In the genomic region with DNA sequence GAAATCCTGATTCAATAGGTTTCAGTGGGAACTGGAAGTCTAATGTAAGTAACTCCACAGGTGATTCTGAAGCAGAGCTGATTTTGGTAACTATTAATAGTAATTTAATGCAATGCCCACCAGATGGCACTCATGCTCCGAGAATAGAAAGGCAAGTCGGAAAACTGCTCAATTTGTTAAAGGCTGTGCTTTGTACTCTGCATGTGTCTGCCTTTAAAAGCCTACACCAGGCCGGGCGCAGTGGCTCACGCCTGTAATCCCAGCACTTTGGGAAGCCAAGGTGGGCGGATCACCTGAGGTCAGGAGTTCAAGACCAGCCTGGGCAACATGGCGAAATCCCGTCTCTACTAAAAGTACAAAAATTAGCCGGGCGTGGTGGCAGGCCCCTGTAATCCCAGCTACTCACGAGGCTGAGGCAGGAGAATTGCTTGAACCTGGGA, we compare ENCODE assay signal across 8 cellular contexts.
DNase-seq lines count a peak whose midpoint lies in the region; ATAC-seq, FAIRE-seq and TF ChIP-seq lines count a peak whose summit lies in the region.
"Not testable (repeated sequence)": the region's sequence is repeated elsewhere in the genome, so short reads cannot be mapped to it uniquely, and the experiment has no call there.

No MANE protein-coding gene starts in this region.

- not testable (repeated sequence) for H4K20me1 ChIP-seq in OCI-LY7 (ENCODE audit: insufficient read depth, low read length); keratinocyte (ENCODE audit: control insufficient read depth, extremely low read depth, insufficient read depth, low read length)

- H3K9me3 Mint-ChIP-seq in activated CD8-positive, alpha-beta T cell treated with anti-CD3 and anti-CD28 coated beads, Interleukin-2, amount 10 ng/mL, durations not matched to agents 7 days and 5 days (ENCODE audit: insufficient read depth), result not testable (repeated sequence)

- ATAC-seq in activated CD8-positive, alpha-beta T cell treated with anti-CD3 and anti-CD28 coated beads, Interleukin-2, amount 10 ng/mL, durations not matched to agents 7 days and 5 days, result peak; percentile 53

- H3K9me1 ChIP-seq in keratinocyte (ENCODE audit: control insufficient read depth, extremely low read depth, insufficient read depth, low read length), result not testable (repeated sequence)

- dilution Hi-C loops in keratinocyte (cut with MboI; ENCODE audit: extremely low pct_ligation_motif_present, low sequenced_read_pairs), result loop anchor here (25.0 kb wide), 1 partner anchor 223 kb away; a partner anchor contains a TSS

- H3K4me2 ChIP-seq in OCI-LY7 (ENCODE audit: low read length); keratinocyte (ENCODE audit: control insufficient read depth, extremely low read depth, insufficient read depth, low read depth, low read length): not testable (repeated sequence)

- H3K27me3 ChIP-seq in A673 (replicated peaks; ENCODE audit: insufficient read depth, low read depth, low read length, poor library complexity); keratinocyte (ENCODE audit: control insufficient read depth, extremely low read depth, insufficient read depth, low read length); spleen (replicated peaks in 1 of 7): not testable (repeated sequence)

- H3K9ac ChIP-seq in keratinocyte (ENCODE audit: control insufficient read depth, extremely low read depth, insufficient read depth, low read length), result not testable (repeated sequence)

- not testable (repeated sequence) for H3K36me3 Mint-ChIP-seq in activated CD8-positive, alpha-beta T cell treated with anti-CD3 and anti-CD28 coated beads, Interleukin-2, amount 10 ng/mL, durations not matched to agents 7 days and 5 days (ENCODE audit: low read depth)

- not testable (repeated sequence) for H3K36me3 ChIP-seq in A673 (ENCODE audit: insufficient read depth, low read length, poor library complexity, severe bottlenecking); OCI-LY7 (ENCODE audit: insufficient read depth, low read length); keratinocyte (ENCODE audit: control insufficient read depth in 2 of 2, extremely low read depth in 1 of 2, insufficient read depth in 2 of 2, low read length in 2 of 2); spleen

- not testable (repeated sequence) for H3K79me2 ChIP-seq in OCI-LY7 (ENCODE audit: insufficient read depth, low read depth, low read length); keratinocyte (ENCODE audit: control insufficient read depth, insufficient read depth, low read length)

- 32 to 48% (median 43%) methylated on average over 11 of the region's 11 CpGs for WGBS in spleen, 5 donors

- DNase-seq in A673 (ENCODE audit: low spot score) (peak; percentile 85), GM13976 (ENCODE audit: low spot score) (peak; percentile 46), LoVo (ENCODE audit: low spot score) (peak; percentile 71), OCI-LY7 (ENCODE audit: low spot score) (peak; percentile 82), dedifferentiated amniotic fluid mesenchymal stem cell (ENCODE audit: extremely low spot score) (peak; percentile 71), keratinocyte (ENCODE audit: low read depth, low spot score) (peak; percentile 44), spleen (peak; percentile 71)
- DNase-seq in activated CD8-positive, alpha-beta T cell treated with anti-CD3 and anti-CD28 coated beads, Interleukin-2, amount 10 ng/mL, durations not matched to agents 7 days and 5 days, result peak; percentile 84

- peaks cover 25% of the 10 kb centered on the region for H3K4me1 Mint-ChIP-seq in activated CD8-positive, alpha-beta T cell treated with anti-CD3 and anti-CD28 coated beads, Interleukin-2, amount 10 ng/mL, durations not matched to agents 7 days and 5 days (ENCODE audit: low read depth)

- H3K9me2 ChIP-seq in OCI-LY7 (ENCODE audit: insufficient read depth, low read length), result not testable (repeated sequence)

- not testable (repeated sequence) for H3K9me3 ChIP-seq in A673 (ENCODE audit: low read depth, low read length, poor library complexity, severe bottlenecking); OCI-LY7 (ENCODE audit: low read length); keratinocyte (ENCODE audit: control insufficient read depth, low read depth, low read length); spleen

- H3K27me3 Mint-ChIP-seq in activated CD8-positive, alpha-beta T cell treated with anti-CD3 and anti-CD28 coated beads, Interleukin-2, amount 10 ng/mL, durations not matched to agents 7 days and 5 days (ENCODE audit: low read depth), result peaks cover 14% of the 10 kb centered on the region

- H3K27ac ChIP-seq in A673 (ENCODE audit: low read depth, low read length, poor library complexity, severe bottlenecking); OCI-LY7 (ENCODE audit: low read depth, low read length, poor library complexity, severe bottlenecking); keratinocyte (ENCODE audit: control insufficient read depth, insufficient read depth, low read length); spleen: not testable (repeated sequence)

- not testable (repeated sequence) for H3K4me1 ChIP-seq in A673 (ENCODE audit: insufficient read depth, low read length, poor library complexity, severe bottlenecking); OCI-LY7 (ENCODE audit: insufficient read depth, low read length, poor library complexity, severe bottlenecking); keratinocyte (ENCODE audit: control insufficient read depth, extremely low read depth, insufficient read depth, low read length); spleen

- not testable (repeated sequence) for H3K27ac Mint-ChIP-seq in activated CD8-positive, alpha-beta T cell treated with anti-CD3 and anti-CD28 coated beads, Interleukin-2, amount 10 ng/mL, durations not matched to agents 7 days and 5 days

- H3K4me3 ChIP-seq in A673 (ENCODE audit: low read depth, low read length, poor library complexity, severe bottlenecking); OCI-LY7 (ENCODE audit: low read depth, low read length, poor library complexity, severe bottlenecking); keratinocyte (ENCODE audit: control insufficient read depth in 2 of 3, extremely low read depth in 1 of 3, insufficient read depth in 2 of 3, low read depth in 1 of 3, low read length in 3 of 3); spleen: not testable (repeated sequence)

- peak; percentile 87 for FAIRE-seq in keratinocyte (lab: Jason Lieb, UNC)

- TF ChIP-seq CTCF in A673 (conservative IDR thresholded peaks at IDR 0.05; ENCODE audit: low read depth, low read length), result peak; percentile 59
- peak; percentile 43 for TF ChIP-seq CTCF in GM13976 (IDR thresholded peaks at IDR 0.05; ENCODE audit: borderline replicate concordance, control extremely low read depth, extremely low read depth, insufficient read depth, missing control alignments)
- TF ChIP-seq CTCF in OCI-LY7 (conservative IDR thresholded peaks at IDR 0.05; ENCODE audit: low read length), result peak; percentile 77
- peak; percentile 31 to 48 (median 42) for TF ChIP-seq CTCF in keratinocyte (optimal IDR thresholded peaks at IDR 0.05 in 1 of 3, IDR thresholded peaks at IDR 0.05 in 1 of 3, conservative IDR thresholded peaks at IDR 0.05 in 1 of 3; ENCODE audit: extremely low read depth in 1 of 3, insufficient read depth in 2 of 3, low read length in 3 of 3)
- peak in 10 of 11 experiments; percentile 22 to 68 (median 52) for TF ChIP-seq CTCF in spleen (IDR thresholded peaks at IDR 0.05 in 8 of 11, conservative IDR thresholded peaks at IDR 0.05 in 3 of 11)

- intact Hi-C loops in A673 (cut with micrococcal nuclease; ENCODE audit: unreplicated experiment), result loop anchor here (5.0 to 10.0 kb wide), 2 partner anchors 228 to 790 kb away; no protein-coding TSS in a partner anchor
- intact Hi-C loops in OCI-LY7 (cut with micrococcal nuclease; ENCODE audit: unreplicated experiment), result loop anchor here (2.0 to 5.0 kb wide), 3 partner anchors 226 to 792 kb away; no protein-coding TSS in a partner anchor
- intact Hi-C loops in spleen (cut with DNase I; ENCODE audit: low total_unique reads), result not testable (repeated sequence)

- POLR2A ChIA-PET in A673 (lab: Charles Lee; ENCODE audit: low non-redundant PET); activated CD8-positive, alpha-beta T cell treated with anti-CD3 and anti-CD28 coated beads, Interleukin-2, amount 10 ng/mL, durations not matched to agents 7 days and 5 days (lab: Charles Lee): not testable (repeated sequence)
- POLR2A ChIA-PET in OCI-LY7 (lab: Charles Lee), result interaction anchor here (0.7 to 1.2 kb wide), 2 partner anchors 47 to 219 kb away, joined by 3 to 4 read pairs; no protein-coding TSS in a partner anchor

- not testable (repeated sequence) for H3K4me3 Mint-ChIP-seq in activated CD8-positive, alpha-beta T cell treated with anti-CD3 and anti-CD28 coated beads, Interleukin-2, amount 10 ng/mL, durations not matched to agents 7 days and 5 days

- H2AFZ ChIP-seq in OCI-LY7 (ENCODE audit: low read length); keratinocyte (ENCODE audit: control insufficient read depth, low read length): not testable (repeated sequence)

- in situ Hi-C loops in GM13976 (cut with MboI; ENCODE audit: low sequenced_read_pairs, unreplicated experiment), result loop anchor here (25.0 kb wide), 1 partner anchor 1002 kb away; no protein-coding TSS in a partner anchor

- not testable (repeated sequence) for BruUV-seq in A673 (replicated peaks; lab: Mats Ljungman, UMichigan); OCI-LY7 (replicated peaks; lab: Mats Ljungman, UMichigan)

- TF ChIP-seq POLR2A in spleen (IDR thresholded peaks at IDR 0.05), result not testable (repeated sequence)

- CTCF ChIA-PET in A673 (lab: Charles Lee), result interaction anchor here (0.6 to 0.7 kb wide), 2 partner anchors 175 to 1021 kb away, joined by 4 read pairs; no protein-coding TSS in a partner anchor
- CTCF ChIA-PET in OCI-LY7 (lab: Charles Lee; ENCODE audit: unreplicated experiment), result not testable (repeated sequence)
- CTCF ChIA-PET in activated CD8-positive, alpha-beta T cell treated with anti-CD3 and anti-CD28 coated beads, Interleukin-2, amount 10 ng/mL, durations not matched to agents 7 days and 5 days (lab: Charles Lee), result interaction anchor here (0.6 to 2.1 kb wide), 19 partner anchors 9 to 794 kb away, joined by 3 to 9 read pairs (median 4); a partner anchor contains a TSS
